In genomic region chr11:16959528-16960100, GRCh38 we compare ENCODE assay signal across 17 cellular contexts. TPM values are rescaled to one million over a fixed set of nuclear protein-coding genes. Genes with fewer than 3 reads are reported as not detected.
DNase-seq lines count a peak whose midpoint lies in the region; ATAC-seq and TF ChIP-seq lines count a peak whose summit lies in the region.
"Had no signal": no experiment of that assay in that cellular context is flagged by ENCODE, and none has a peak within 500 bp of the region (broad histone marks: within the 10 kb centered on the region; RNA-seq: fewer than 3 reads in every experiment).

No MANE protein-coding gene starts in this region.

- H2BK12ac ChIP-seq in mesenchymal stem cell (ENCODE audit: low read length in 2 of 2): no peak overlapping the region

- no peak for DNase-seq in CD4-positive, CD25-positive, alpha-beta regulatory T cell
- DNase-seq in NCI-H748 (lab: John Stamatoyannopoulos, UW; ENCODE audit: unreplicated experiment) (peak; percentile 89), hepatocyte (ENCODE audit: low spot score) (no peak), mesenchymal stem cell (no peak), SK-N-DZ (ENCODE audit: low spot score) (no peak)
- no peak for DNase-seq in stimulated activated naive CD8-positive, alpha-beta T cell treated with anti-CD3 and anti-CD28 coated beads, Interleukin-15, amount 100 ng/mL, for 72 hours
- DNase-seq in activated effector memory CD4-positive, alpha-beta T cell treated with Interleukin-2 at 50 U/mL for 16 hours: no peak
- DNase-seq: foreskin melanocyte, mammary epithelial cell, NCI-H526 treated with DMSO at 0.1 percent for 48 hours, nucleus accumbens had no signal

- H4K91ac ChIP-seq in mesenchymal stem cell (ENCODE audit: low read length): no peak overlapping the region

- TF ChIP-seq CTCF in hepatocyte (IDR thresholded peaks at IDR 0.05; ENCODE audit: poor library complexity): no peak

- H3K4ac ChIP-seq in mesenchymal stem cell (ENCODE audit: low read depth in 1 of 2, low read length in 2 of 2): no peak overlapping the region

- H3K27me3 ChIP-seq in CD4-positive, CD25-positive, alpha-beta regulatory T cell (ENCODE audit: control insufficient read depth, insufficient read depth, low read length): no peaks in the 10 kb centered on the region
- H3K27me3 ChIP-seq in HUES48 (ENCODE audit: control insufficient read depth, insufficient read depth, low read length) (no peaks in the 10 kb centered on the region), hepatocyte (no peaks in the 10 kb centered on the region), mesenchymal stem cell (ENCODE audit: control insufficient read depth in 1 of 2, insufficient read depth in 1 of 2, low read length in 2 of 2) (peaks cover 0 to 3% of the 10 kb centered on the region in 2 experiments)
- H3K27me3 ChIP-seq: cardiac muscle cell had no signal

- no peak overlapping the region for H3K23ac ChIP-seq in mesenchymal stem cell (ENCODE audit: low read length in 2 of 2)

- H2BK15ac ChIP-seq in mesenchymal stem cell (ENCODE audit: low read depth, poor library complexity, severe bottlenecking): no peak overlapping the region

- 79% methylated on average over 6 of the region's 6 CpGs for WGBS in hepatocyte (ENCODE audit: low lambda C conversion rate, missing lambda C conversion rate)
- 76% methylated on average over 6 of the region's 6 CpGs for WGBS in mesenchymal stem cell

- H3K4me1 ChIP-seq in CD4-positive, CD25-positive, alpha-beta regulatory T cell (ENCODE audit: control insufficient read depth, insufficient read depth, low read length, poor library complexity, severe bottlenecking): no peaks in the 10 kb centered on the region
- peaks cover 39% of the 10 kb centered on the region for H3K4me1 ChIP-seq in HUES48 (ENCODE audit: control insufficient read depth, insufficient read depth, low read length)
- H3K4me1 ChIP-seq in hepatocyte (ENCODE audit: insufficient read depth): peaks cover 24% of the 10 kb centered on the region
- peaks cover 7% of the 10 kb centered on the region for H3K4me1 ChIP-seq in mesenchymal stem cell (ENCODE audit: control insufficient read depth, insufficient read depth, low read depth, low read length)

- peaks cover 11% of the 10 kb centered on the region for H3K79me1 ChIP-seq in mesenchymal stem cell (replicated peaks; ENCODE audit: low read length, poor library complexity, severe bottlenecking)

- H3K79me2 ChIP-seq in hepatocyte: peaks cover 51% of the 10 kb centered on the region

- H4K20me1 ChIP-seq in hepatocyte (ENCODE audit: insufficient read depth, poor library complexity, severe bottlenecking): no peaks in the 10 kb centered on the region

- no peak overlapping the region for H3K14ac ChIP-seq in mesenchymal stem cell (ENCODE audit: low read length in 2 of 2)

- no peak overlapping the region for H2AK5ac ChIP-seq in mesenchymal stem cell (ENCODE audit: low read length, severe bottlenecking)

- peaks cover 0 to 7% (median 0%) of the 10 kb centered on the region in 4 donors for H3K4me1 Mint-ChIP-seq in CD4-positive, CD25-positive, alpha-beta regulatory T cell
- peaks cover 27% of the 10 kb centered on the region for H3K4me1 Mint-ChIP-seq in stimulated activated naive CD8-positive, alpha-beta T cell treated with anti-CD3 and anti-CD28 coated beads, Interleukin-15, amount 100 ng/mL, for 72 hours
- H3K4me1 Mint-ChIP-seq: stimulated activated memory B cell treated with anti-CD40 and anti-IgM and Interleukin-4, amounts not matched to agents 10 μg/mL and 1 μg/mL and 100 μg/mL, for 72 hours had no signal

- no peaks in the 10 kb centered on the region for H3K9me3 Mint-ChIP-seq in CD4-positive, CD25-positive, alpha-beta regulatory T cell
- H3K9me3 Mint-ChIP-seq in stimulated activated naive CD8-positive, alpha-beta T cell treated with anti-CD3 and anti-CD28 coated beads, Interleukin-15, amount 100 ng/mL, for 72 hours: no peaks in the 10 kb centered on the region
- H3K9me3 Mint-ChIP-seq: activated naive CD4-positive, alpha-beta T cell treated with anti-CD3 and anti-CD28 coated beads, Interleukin-2, amount 50 U/mL, for 72 hours; stimulated activated memory B cell treated with anti-CD40 and anti-IgM and Interleukin-4, amounts not matched to agents 10 μg/mL and 1 μg/mL and 100 μg/mL, for 72 hours had no signal

- no peak overlapping the region for H3K18ac ChIP-seq in mesenchymal stem cell (ENCODE audit: low read depth in 1 of 2, low read length in 2 of 2)

- H3K4me2 ChIP-seq in hepatocyte (no peak overlapping the region), mesenchymal stem cell (ENCODE audit: low read length, poor library complexity, severe bottlenecking) (no peak overlapping the region)

- no peak overlapping the region for H2BK5ac ChIP-seq in mesenchymal stem cell (ENCODE audit: low read depth, low read length, poor library complexity, severe bottlenecking)

- H3K27ac ChIP-seq in CD4-positive, CD25-positive, alpha-beta regulatory T cell (ENCODE audit: insufficient read depth, low read length, poor library complexity, severe bottlenecking): no peak overlapping the region
- H3K27ac ChIP-seq in HUES48 (ENCODE audit: low read depth, low read length) (peak overlapping the region; percentile 39), hepatocyte (peak overlapping the region; percentile 37), mesenchymal stem cell (ENCODE audit: low read length, poor library complexity, severe bottlenecking) (no peak overlapping the region)
- H3K27ac ChIP-seq: cardiac muscle cell had no signal

- ATAC-seq in CD4-positive, CD25-positive, alpha-beta regulatory T cell (ENCODE audit: low read depth in 2 of 2): no peak
- no peak for ATAC-seq in stimulated activated naive CD8-positive, alpha-beta T cell treated with anti-CD3 and anti-CD28 coated beads, Interleukin-15, amount 100 ng/mL, for 72 hours
- ATAC-seq: activated CD4-positive, CD25-positive, alpha-beta regulatory T cell treated with anti-CD3 and anti-CD28 coated beads, Interleukin-2, amount 50 U/mL, for 24 hours; activated naive CD4-positive, alpha-beta T cell treated with anti-CD3 and anti-CD28 coated beads, Interleukin-2, amount 50 U/mL, for 72 hours had no signal

- H3K4me3 ChIP-seq in CD4-positive, CD25-positive, alpha-beta regulatory T cell (ENCODE audit: low read depth, low read length): no peak overlapping the region
- H3K4me3 ChIP-seq in HUES48 (ENCODE audit: low read depth, low read length) (no peak overlapping the region), hepatocyte (no peak overlapping the region), mesenchymal stem cell (ENCODE audit: insufficient read depth in 1 of 2, low read depth in 1 of 2, low read length in 2 of 2) (no peak overlapping the region)
- H3K4me3 ChIP-seq: cardiac muscle cell had no signal

- no peaks in the 10 kb centered on the region for H3K36me3 ChIP-seq in CD4-positive, CD25-positive, alpha-beta regulatory T cell (ENCODE audit: control insufficient read depth, insufficient read depth, low read length)
- no peaks in the 10 kb centered on the region for H3K36me3 ChIP-seq in HUES48 (ENCODE audit: control insufficient read depth, insufficient read depth, low read length)
- no peaks in the 10 kb centered on the region for H3K36me3 ChIP-seq in hepatocyte (replicated peaks; ENCODE audit: insufficient read depth, low read depth)
- no peaks in the 10 kb centered on the region for H3K36me3 ChIP-seq in mesenchymal stem cell (ENCODE audit: control insufficient read depth in 1 of 2, insufficient read depth in 2 of 2, low read depth in 1 of 2, low read length in 2 of 2)
- H3K36me3 ChIP-seq: cardiac muscle cell had no signal

- H3K9ac ChIP-seq in HUES48 (ENCODE audit: low read depth, low read length): no peak overlapping the region
- no peak overlapping the region for H3K9ac ChIP-seq in mesenchymal stem cell (ENCODE audit: low read length)

- H2BK120ac ChIP-seq in mesenchymal stem cell (ENCODE audit: low read depth, low read length): no peak overlapping the region

- H3K4me3 Mint-ChIP-seq in CD4-positive, CD25-positive, alpha-beta regulatory T cell: no peak overlapping the region
- H3K4me3 Mint-ChIP-seq in stimulated activated naive CD8-positive, alpha-beta T cell treated with anti-CD3 and anti-CD28 coated beads, Interleukin-15, amount 100 ng/mL, for 72 hours: no peak overlapping the region
- H3K4me3 Mint-ChIP-seq: stimulated activated memory B cell treated with anti-CD40 and anti-IgM and Interleukin-4, amounts not matched to agents 10 μg/mL and 1 μg/mL and 100 μg/mL, for 72 hours had no signal

- H4K8ac ChIP-seq in mesenchymal stem cell (ENCODE audit: low read length): no peak overlapping the region

- H3K9me2 ChIP-seq in hepatocyte (replicated peaks; ENCODE audit: insufficient read depth): no peaks in the 10 kb centered on the region

- H3K36me3 Mint-ChIP-seq in CD4-positive, CD25-positive, alpha-beta regulatory T cell: no peaks in the 10 kb centered on the region
- H3K36me3 Mint-ChIP-seq: activated naive CD4-positive, alpha-beta T cell treated with anti-CD3 and anti-CD28 coated beads, Interleukin-2, amount 50 U/mL, for 72 hours; stimulated activated memory B cell treated with anti-CD40 and anti-IgM and Interleukin-4, amounts not matched to agents 10 μg/mL and 1 μg/mL and 100 μg/mL, for 72 hours had no signal

- H2AFZ ChIP-seq in hepatocyte (no peak overlapping the region), mesenchymal stem cell (ENCODE audit: low read depth, low read length) (no peak overlapping the region)

- peak overlapping the region in 2 of 3 donors; percentile 41 to 61 for H3K27ac Mint-ChIP-seq in CD4-positive, CD25-positive, alpha-beta regulatory T cell
- H3K27ac Mint-ChIP-seq in stimulated activated naive CD8-positive, alpha-beta T cell treated with anti-CD3 and anti-CD28 coated beads, Interleukin-15, amount 100 ng/mL, for 72 hours: no peak overlapping the region
- H3K27ac Mint-ChIP-seq: activated naive CD4-positive, alpha-beta T cell treated with anti-CD3 and anti-CD28 coated beads, Interleukin-2, amount 50 U/mL, for 72 hours; stimulated activated memory B cell treated with anti-CD40 and anti-IgM and Interleukin-4, amounts not matched to agents 10 μg/mL and 1 μg/mL and 100 μg/mL, for 72 hours had no signal

- no peaks in the 10 kb centered on the region for H3K9me3 ChIP-seq in CD4-positive, CD25-positive, alpha-beta regulatory T cell (ENCODE audit: control insufficient read depth in 2 of 2, low read length in 2 of 2)
- H3K9me3 ChIP-seq in HUES48 (ENCODE audit: control insufficient read depth, insufficient read depth, low read length) (no peaks in the 10 kb centered on the region), hepatocyte (ENCODE audit: low read depth) (no peaks in the 10 kb centered on the region), mesenchymal stem cell (ENCODE audit: control insufficient read depth, low read length) (no peaks in the 10 kb centered on the region)

- H3K27me3 Mint-ChIP-seq in CD4-positive, CD25-positive, alpha-beta regulatory T cell: no peaks in the 10 kb centered on the region
- no peaks in the 10 kb centered on the region for H3K27me3 Mint-ChIP-seq in stimulated activated naive CD8-positive, alpha-beta T cell treated with anti-CD3 and anti-CD28 coated beads, Interleukin-15, amount 100 ng/mL, for 72 hours
- H3K27me3 Mint-ChIP-seq: stimulated activated memory B cell treated with anti-CD40 and anti-IgM and Interleukin-4, amounts not matched to agents 10 μg/mL and 1 μg/mL and 100 μg/mL, for 72 hours had no signal

RNA-seq across cellular contexts. Expression of gene PLEKHA7, which starts 54.6 kb away (rescaled TPM):
- total RNA-seq in CD4-positive, CD25-positive, alpha-beta regulatory T cell: 1.8 TPM
- polyA plus RNA-seq in CD4-positive, CD25-positive, alpha-beta regulatory T cell: 1 to 10 TPM in 1 of 4 donors, under 1 TPM in 3; 0.48 to 1.1 (median 0.61) TPM
- 25.4 and 35.6 TPM in 2 replicates for total RNA-seq in hepatocyte
- polyA plus RNA-seq in hepatocyte: 16.7 and 18.2 TPM in 2 replicates
- 0.52 TPM for polyA plus RNA-seq in mesenchymal stem cell (2013, experiment 1 of 2)
- 0.56 TPM for polyA plus RNA-seq in mesenchymal stem cell (2013, experiment 2 of 2)
- 1.2 and 3.6 TPM in 2 replicates for polyA plus RNA-seq in SK-N-DZ (2014; cell fraction: cytosol; rRNA removed)
- polyA plus RNA-seq in SK-N-DZ (2014; cell fraction: nucleus; rRNA removed): 8.2 and 9.8 TPM in 2 replicates
- total RNA-seq: RPMI7951 had no signal

Comparison
In these comparisons a context has a peak if more than half of its experiments do, and no peak if none do; other contexts are left out.
1. H3K27ac ChIP-seq: peak in HUES48 (single experiment) and hepatocyte (single experiment); none in CD4-positive, CD25-positive, alpha-beta regulatory T cell (single experiment) and mesenchymal stem cell (single experiment).
2. H3K27ac Mint-ChIP-seq: peak in CD4-positive, CD25-positive, alpha-beta regulatory T cell (2 of 3); none in stimulated activated naive CD8-positive, alpha-beta T cell treated with anti-CD3 and anti-CD28 coated beads, Interleukin-15, amount 100 ng/mL, for 72 hours (0 of 2).